8 cellular contexts compared by ENCODE assay signal in genomic region chr21:39387461-39388037, GRCh38. TPM values are rescaled to one million over a fixed set of nuclear protein-coding genes. Genes with fewer than 3 reads are reported as not detected.
DNase-seq lines count a peak whose midpoint lies in the region; ATAC-seq and TF ChIP-seq lines count a peak whose summit lies in the region.

No MANE protein-coding gene starts in this region.

- H3K27ac Mint-ChIP-seq in activated naive CD8-positive, alpha-beta T cell, result peak overlapping the region; percentile 31
- peak overlapping the region; percentile 88 for H3K27ac Mint-ChIP-seq in osteocyte (ENCODE audit: unreplicated experiment)

- H3K27ac ChIP-seq in testis, result peak overlapping the region; percentile 39 to 69

- peak; percentile 35 for ATAC-seq in GM19467 (IDR thresholded peaks at IDR 0.05; ENCODE audit: unreplicated experiment)
- ATAC-seq in SK-N-SH treated with all-trans-retinoic acid at 6 μM for 48 hours, result peak; percentile 65
- peak; percentile 70 for ATAC-seq in Right ventricle myocardium inferior

- peaks cover 12% of the 10 kb centered on the region for H3K4me1 ChIP-seq in testis

- peaks cover 2% of the 10 kb centered on the region for H3K36me3 Mint-ChIP-seq in activated naive CD8-positive, alpha-beta T cell
- H3K36me3 Mint-ChIP-seq in osteocyte (ENCODE audit: unreplicated experiment), result peaks cover 13% of the 10 kb centered on the region

- H3K27me3 Mint-ChIP-seq in activated naive CD8-positive, alpha-beta T cell, result no peaks in the 10 kb centered on the region
- H3K27me3 Mint-ChIP-seq in osteocyte (ENCODE audit: unreplicated experiment), result no peaks in the 10 kb centered on the region

- TF ChIP-seq POLR2A in testis (IDR thresholded peaks at IDR 0.05), result no peak

- H3K4me1 Mint-ChIP-seq in activated naive CD8-positive, alpha-beta T cell (ENCODE audit: low read depth), result peaks cover 33% of the 10 kb centered on the region
- peaks cover 25% of the 10 kb centered on the region for H3K4me1 Mint-ChIP-seq in osteocyte (ENCODE audit: unreplicated experiment)

- H3K27me3 ChIP-seq in testis, result no peaks in the 10 kb centered on the region

- 15 to 25% methylated on average over 10 to 21 of the region's 21 CpGs for WGBS in testis, 2 donors

- peaks cover 4% of the 10 kb centered on the region for H3K36me3 ChIP-seq in testis (ENCODE audit: low read depth, missing control alignments)

- intact Hi-C loops in Right ventricle myocardium inferior (cut with DNase I), result loop anchor here (1.0 to 5.0 kb wide), 4 partner anchors 39 to 205 kb away; partner anchors contain the start of genes BRWD1, HMGN1 and PSMG1
- intact Hi-C loops in testis (cut with DNase I; ENCODE audit: low total_unique reads), result loop anchor here (10.0 kb wide), 1 partner anchor 203 kb away; the partner anchor contains the start of gene PSMG1

- H3K4me3 Mint-ChIP-seq in activated naive CD8-positive, alpha-beta T cell, result peak overlapping the region; percentile 87
- peak overlapping the region; percentile 76 for H3K4me3 Mint-ChIP-seq in osteocyte (ENCODE audit: unreplicated experiment)

- H3K9me3 ChIP-seq in testis, result no peaks in the 10 kb centered on the region

- DNase-seq in AML-193 (lab: John Stamatoyannopoulos, UW), result peak; percentile 81 to 83
- peak; percentile 89 for DNase-seq in NAMALWA (ENCODE audit: low spot score)
- peak; percentile 95 for DNase-seq in Right ventricle myocardium inferior (ENCODE audit: missing footprints)
- peak; percentile 98 for DNase-seq in osteocyte (ENCODE audit: extremely low spot score, unreplicated experiment)
- DNase-seq in testis, result peak; percentile 93

- H3K4me3 ChIP-seq in testis, result peak overlapping the region; percentile 45 to 56

- no peaks in the 10 kb centered on the region for H3K9me3 Mint-ChIP-seq in activated naive CD8-positive, alpha-beta T cell (ENCODE audit: low read depth)
- H3K9me3 Mint-ChIP-seq in osteocyte (ENCODE audit: unreplicated experiment), result no peaks in the 10 kb centered on the region

- no peak for TF ChIP-seq CTCF in osteocyte (IDR thresholded peaks at IDR 0.05)
- no peak for TF ChIP-seq CTCF in testis (IDR thresholded peaks at IDR 0.05)

TF ChIP-seq in SK-N-SH treated with all-trans-retinoic acid at 6 μM for 48 hours, 23 proteins besides CTCF, POLR2A, EP300 and RAD21:
- TF ChIP-seq ZC3H10 (CRISPR knock-in tag; IDR thresholded peaks at IDR 0.05) (no peak), ZNF8 (CRISPR knock-in tag; IDR thresholded peaks at IDR 0.05) (no peak), RARB (CRISPR knock-in tag; IDR thresholded peaks at IDR 0.05) (no peak), ZFP3 (CRISPR knock-in tag; IDR thresholded peaks at IDR 0.05) (no peak), TOX (CRISPR knock-in tag; IDR thresholded peaks at IDR 0.05; ENCODE audit: borderline replicate concordance) (no peak), ZNF70 (CRISPR knock-in tag; IDR thresholded peaks at IDR 0.05) (no peak), OSR1 (CRISPR knock-in tag; IDR thresholded peaks at IDR 0.05) (no peak), PPARA (CRISPR knock-in tag; IDR thresholded peaks at IDR 0.05; ENCODE audit: borderline replicate concordance) (no peak)
- TF ChIP-seq, protein P1, sequence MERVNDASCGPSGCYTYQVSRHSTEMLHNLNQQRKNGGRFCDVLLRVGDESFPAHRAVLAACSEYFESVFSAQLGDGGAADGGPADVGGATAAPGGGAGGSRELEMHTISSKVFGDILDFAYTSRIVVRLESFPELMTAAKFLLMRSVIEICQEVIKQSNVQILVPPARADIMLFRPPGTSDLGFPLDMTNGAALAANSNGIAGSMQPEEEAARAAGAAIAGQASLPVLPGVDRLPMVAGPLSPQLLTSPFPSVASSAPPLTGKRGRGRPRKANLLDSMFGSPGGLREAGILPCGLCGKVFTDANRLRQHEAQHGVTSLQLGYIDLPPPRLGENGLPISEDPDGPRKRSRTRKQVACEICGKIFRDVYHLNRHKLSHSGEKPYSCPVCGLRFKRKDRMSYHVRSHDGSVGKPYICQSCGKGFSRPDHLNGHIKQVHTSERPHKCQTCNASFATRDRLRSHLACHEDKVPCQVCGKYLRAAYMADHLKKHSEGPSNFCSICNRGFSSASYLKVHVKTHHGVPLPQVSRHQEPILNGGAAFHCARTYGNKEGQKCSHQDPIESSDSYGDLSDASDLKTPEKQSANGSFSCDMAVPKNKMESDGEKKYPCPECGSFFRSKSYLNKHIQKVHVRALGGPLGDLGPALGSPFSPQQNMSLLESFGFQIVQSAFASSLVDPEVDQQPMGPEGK (CRISPR knock-in tag; IDR thresholded peaks at IDR 0.05; ENCODE audit: borderline replicate concordance), result no peak
- TF ChIP-seq, protein P2, sequence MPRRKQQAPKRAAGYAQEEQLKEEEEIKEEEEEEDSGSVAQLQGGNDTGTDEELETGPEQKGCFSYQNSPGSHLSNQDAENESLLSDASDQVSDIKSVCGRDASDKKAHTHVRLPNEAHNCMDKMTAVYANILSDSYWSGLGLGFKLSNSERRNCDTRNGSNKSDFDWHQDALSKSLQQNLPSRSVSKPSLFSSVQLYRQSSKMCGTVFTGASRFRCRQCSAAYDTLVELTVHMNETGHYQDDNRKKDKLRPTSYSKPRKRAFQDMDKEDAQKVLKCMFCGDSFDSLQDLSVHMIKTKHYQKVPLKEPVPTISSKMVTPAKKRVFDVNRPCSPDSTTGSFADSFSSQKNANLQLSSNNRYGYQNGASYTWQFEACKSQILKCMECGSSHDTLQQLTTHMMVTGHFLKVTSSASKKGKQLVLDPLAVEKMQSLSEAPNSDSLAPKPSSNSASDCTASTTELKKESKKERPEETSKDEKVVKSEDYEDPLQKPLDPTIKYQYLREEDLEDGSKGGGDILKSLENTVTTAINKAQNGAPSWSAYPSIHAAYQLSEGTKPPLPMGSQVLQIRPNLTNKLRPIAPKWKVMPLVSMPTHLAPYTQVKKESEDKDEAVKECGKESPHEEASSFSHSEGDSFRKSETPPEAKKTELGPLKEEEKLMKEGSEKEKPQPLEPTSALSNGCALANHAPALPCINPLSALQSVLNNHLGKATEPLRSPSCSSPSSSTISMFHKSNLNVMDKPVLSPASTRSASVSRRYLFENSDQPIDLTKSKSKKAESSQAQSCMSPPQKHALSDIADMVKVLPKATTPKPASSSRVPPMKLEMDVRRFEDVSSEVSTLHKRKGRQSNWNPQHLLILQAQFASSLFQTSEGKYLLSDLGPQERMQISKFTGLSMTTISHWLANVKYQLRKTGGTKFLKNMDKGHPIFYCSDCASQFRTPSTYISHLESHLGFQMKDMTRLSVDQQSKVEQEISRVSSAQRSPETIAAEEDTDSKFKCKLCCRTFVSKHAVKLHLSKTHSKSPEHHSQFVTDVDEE (CRISPR knock-in tag; IDR thresholded peaks at IDR 0.05), result no peak
- TF ChIP-seq, protein P3, sequence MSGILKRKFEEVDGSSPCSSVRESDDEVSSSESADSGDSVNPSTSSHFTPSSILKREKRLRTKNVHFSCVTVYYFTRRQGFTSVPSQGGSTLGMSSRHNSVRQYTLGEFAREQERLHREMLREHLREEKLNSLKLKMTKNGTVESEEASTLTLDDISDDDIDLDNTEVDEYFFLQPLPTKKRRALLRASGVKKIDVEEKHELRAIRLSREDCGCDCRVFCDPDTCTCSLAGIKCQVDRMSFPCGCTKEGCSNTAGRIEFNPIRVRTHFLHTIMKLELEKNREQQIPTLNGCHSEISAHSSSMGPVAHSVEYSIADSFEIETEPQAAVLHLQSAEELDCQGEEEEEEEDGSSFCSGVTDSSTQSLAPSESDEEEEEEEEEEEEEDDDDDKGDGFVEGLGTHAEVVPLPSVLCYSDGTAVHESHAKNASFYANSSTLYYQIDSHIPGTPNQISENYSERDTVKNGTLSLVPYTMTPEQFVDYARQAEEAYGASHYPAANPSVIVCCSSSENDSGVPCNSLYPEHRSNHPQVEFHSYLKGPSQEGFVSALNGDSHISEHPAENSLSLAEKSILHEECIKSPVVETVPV (CRISPR knock-in tag; IDR thresholded peaks at IDR 0.05), result no peak
TF ChIP-seq in SK-N-SH treated with all-trans-retinoic acid at 6 μM for 48 hours: peak in this region for 0.

RNA-seq across cellular contexts. Expression of gene HMGN1, which starts 38.7 kb away (rescaled TPM):
- total RNA-seq in Right ventricle myocardium inferior (69.1 TPM), osteocyte (267 and 289 TPM in 2 replicates), testis (100 to 1,000 TPM; 162 to 177 TPM)
- 203 TPM for polyA plus RNA-seq in testis (ENCODE audit: insufficient read depth, low read depth, low replicate concordance)

RNA-seq across cellular contexts. Expression of gene LCA5L, which starts 58.0 kb away (rescaled TPM):
- 0.46 TPM for total RNA-seq in Right ventricle myocardium inferior
- total RNA-seq in osteocyte, result 1.1 and 1.4 TPM in 2 replicates
- total RNA-seq in testis, result 100 to 1,000 TPM in 1 of 2 donors, 10 to 100 TPM in 1; 61.9 to 103 TPM
- polyA plus RNA-seq in testis (ENCODE audit: insufficient read depth, low read depth, low replicate concordance), result 88.0 TPM

Comparison
In these comparisons a context has a peak if more than half of its experiments do, and no peak if none do; other contexts are left out.
1. Peak in every context shown above with its lines: DNase-seq, ATAC-seq, H3K4me3 ChIP-seq and H3K27ac ChIP-seq.
2. RNA of gene LCA5L, which starts 58.0 kb away (total RNA-seq): 61.9 to 103 TPM in testis; 1.1 to 1.4 TPM in osteocyte and 0.46 TPM in Right ventricle myocardium inferior (single experiment); every median in the first group is over 10 times any median in the second.